In the genomic region with DNA sequence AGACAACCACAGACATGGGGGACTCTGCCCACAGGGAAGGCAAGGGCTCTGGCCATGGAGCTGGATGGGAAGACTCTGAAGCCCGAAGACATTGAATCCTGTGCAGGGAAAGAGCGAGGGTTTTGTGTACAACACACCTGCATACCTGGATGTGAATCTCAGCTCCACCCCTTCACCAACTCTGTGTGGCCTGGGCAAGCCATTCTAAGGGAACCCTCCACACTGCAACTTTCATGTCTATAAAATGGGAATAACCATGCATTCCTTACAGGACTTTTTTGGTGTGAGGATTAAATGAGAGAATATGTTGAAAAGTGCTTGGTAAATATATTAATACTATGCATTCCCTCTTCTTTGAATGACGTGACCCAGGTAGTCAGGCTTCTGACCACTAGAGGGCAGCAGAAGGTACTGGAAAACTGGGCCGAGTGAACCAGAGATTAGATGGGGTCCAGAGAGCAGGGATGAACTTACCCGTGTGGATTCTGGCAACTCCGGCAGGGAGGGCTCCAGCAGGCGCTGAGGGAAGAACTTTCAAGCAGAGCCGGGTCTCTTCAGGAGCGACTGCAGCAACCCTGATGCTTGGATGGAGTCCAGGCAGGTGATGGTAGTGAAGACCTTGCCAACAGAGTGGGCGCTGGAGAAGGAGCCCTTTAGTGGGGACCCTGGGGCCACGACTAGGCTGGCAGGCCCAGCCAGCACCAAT, we compare ENCODE assay signal across 8 cellular contexts. TPM values are rescaled to one million over a fixed set of nuclear protein-coding genes. Genes with fewer than 3 reads are reported as not detected.
A peak's percentile ranks its signal among the peaks of the same experiment; 100 is the strongest.
DNase-seq lines count a peak whose midpoint lies in the region; ATAC-seq and TF ChIP-seq lines count a peak whose summit lies in the region.

No MANE protein-coding gene starts in this region.

- CTCF ChIA-PET in activated CD8-positive, alpha-beta T cell treated with anti-CD3 and anti-CD28 coated beads for 36 hours (lab: Charles Lee), result interaction anchor here (0.6 to 7.2 kb wide), 9 partner anchors 8 to 126 kb away, joined by 3 to 46 read pairs (median 6); no protein-coding TSS in a partner anchor

- peak overlapping the region; percentile 83 for H2BK5ac ChIP-seq in mesendoderm (ENCODE audit: low read length)

- H2BK15ac ChIP-seq in mesendoderm (replicated peaks; ENCODE audit: low read depth), result peak overlapping the region; percentile 47

- ATAC-seq in HG03442 (IDR thresholded peaks at IDR 0.05; ENCODE audit: unreplicated experiment), result peak; percentile 44
- peak; percentile 83 for ATAC-seq in activated CD8-positive, alpha-beta T cell treated with anti-CD3 and anti-CD28 coated beads for 36 hours
- ATAC-seq in HG02763 (IDR thresholded peaks at IDR 0.05; ENCODE audit: unreplicated experiment), result no peak

- POLR2A ChIA-PET in activated CD8-positive, alpha-beta T cell treated with anti-CD3 and anti-CD28 coated beads for 36 hours (lab: Charles Lee), result interaction anchor here (1.1 kb wide), 1 partner anchor 9 kb away, joined by 4 read pairs; no protein-coding TSS in a partner anchor

- H3K4me1 ChIP-seq in endodermal cell (ENCODE audit: control insufficient read depth, insufficient read depth, low read length) (peaks cover 17% of the 10 kb centered on the region), mesendoderm (ENCODE audit: control insufficient read depth, low read depth, low read length) (peaks cover 23% of the 10 kb centered on the region)

- H3K27ac ChIP-seq in endodermal cell (ENCODE audit: low read depth, low read length), result peak overlapping the region; percentile 19
- H3K27ac ChIP-seq in mesendoderm (ENCODE audit: low read depth, low read length), result peak overlapping the region; percentile 72

- H3K23ac ChIP-seq in mesendoderm (ENCODE audit: low read length), result no peak overlapping the region

- no peak overlapping the region for H3K27ac Mint-ChIP-seq in activated CD8-positive, alpha-beta T cell treated with anti-CD3 and anti-CD28 coated beads for 36 hours
- peak overlapping the region; percentile 96 for H3K27ac Mint-ChIP-seq in endodermal cell

- H4K5ac ChIP-seq in mesendoderm (ENCODE audit: low read length), result no peak overlapping the region

- H3K4me2 ChIP-seq in mesendoderm (ENCODE audit: low read length), result peak overlapping the region; percentile 27

- peak overlapping the region; percentile 77 for H3K18ac ChIP-seq in mesendoderm (ENCODE audit: low read length)

- intact Hi-C loops in activated CD8-positive, alpha-beta T cell treated with anti-CD3 and anti-CD28 coated beads for 36 hours (cut with micrococcal nuclease), result loop anchor here (5.0 kb wide), 2 partner anchors 113 to 128 kb away; partner anchors contain the start of gene GPR37L1

- TF ChIP-seq CTCF in GM12801 (IDR thresholded peaks at IDR 0.05; ENCODE audit: extremely low read depth, insufficient read length), result peak; percentile 47
- peak; percentile 95 for TF ChIP-seq CTCF in activated CD8-positive, alpha-beta T cell treated with anti-CD3 and anti-CD28 coated beads for 36 hours (IDR thresholded peaks at IDR 0.05)
- peak; percentile 98 for TF ChIP-seq CTCF in endodermal cell (conservative IDR thresholded peaks at IDR 0.05)

- H3K79me2 ChIP-seq in mesendoderm (ENCODE audit: control insufficient read depth, insufficient read depth, low read length), result no peaks in the 10 kb centered on the region

- H2AK5ac ChIP-seq in mesendoderm (ENCODE audit: low read length), result peak overlapping the region; percentile 5

- H3K9ac ChIP-seq in endodermal cell (ENCODE audit: extremely low read depth, low read length, poor library complexity, severe bottlenecking) (no peak overlapping the region), mesendoderm (ENCODE audit: low read length) (peak overlapping the region; percentile 51)

- H3K4me3 ChIP-seq in endodermal cell (ENCODE audit: low read length), result peak overlapping the region; percentile 32
- no peak overlapping the region for H3K4me3 ChIP-seq in mesendoderm (ENCODE audit: low read length)

- H3K9me3 Mint-ChIP-seq in activated CD8-positive, alpha-beta T cell treated with anti-CD3 and anti-CD28 coated beads for 36 hours, result no peaks in the 10 kb centered on the region
- no peaks in the 10 kb centered on the region for H3K9me3 Mint-ChIP-seq in endodermal cell

- H3K4ac ChIP-seq in mesendoderm (ENCODE audit: low read depth, low read length), result peak overlapping the region; percentile 59

- peak; percentile 79 for DNase-seq in NCI-H748 (lab: John Stamatoyannopoulos, UW; ENCODE audit: unreplicated experiment)
- peak; percentile 73 for DNase-seq in activated CD8-positive, alpha-beta T cell treated with anti-CD3 and anti-CD28 coated beads for 36 hours
- DNase-seq in endodermal cell, result peak; percentile 94
- peak; percentile 93 for DNase-seq in mesendoderm
- DNase-seq in stimulated activated CD8-positive, alpha-beta memory T cell treated with anti-CD3 and anti-CD28 coated beads, Interleukin-15, amount 100 ng/mL, for 48 hours (ENCODE audit: low read depth in 2 of 2), result peak; percentile 8 to 32

- H3K4me1 Mint-ChIP-seq in activated CD8-positive, alpha-beta T cell treated with anti-CD3 and anti-CD28 coated beads for 36 hours (ENCODE audit: low read depth), result peaks cover 2% of the 10 kb centered on the region
- H3K4me1 Mint-ChIP-seq in endodermal cell, result peaks cover 44% of the 10 kb centered on the region

- no peak overlapping the region for H2BK120ac ChIP-seq in mesendoderm (ENCODE audit: low read depth, low read length)

- no peaks in the 10 kb centered on the region for H3K27me3 Mint-ChIP-seq in activated CD8-positive, alpha-beta T cell treated with anti-CD3 and anti-CD28 coated beads for 36 hours
- no peaks in the 10 kb centered on the region for H3K27me3 Mint-ChIP-seq in endodermal cell (ENCODE audit: insufficient read depth)

- no peaks in the 10 kb centered on the region for H3K9me3 ChIP-seq in endodermal cell (ENCODE audit: control insufficient read depth, low read length)

- H3K4me3 Mint-ChIP-seq in activated CD8-positive, alpha-beta T cell treated with anti-CD3 and anti-CD28 coated beads for 36 hours, result no peak overlapping the region
- H3K4me3 Mint-ChIP-seq in endodermal cell, result peak overlapping the region; percentile 69

- H3K36me3 ChIP-seq in endodermal cell (ENCODE audit: control insufficient read depth, insufficient read depth, low read length) (peaks cover 17% of the 10 kb centered on the region), mesendoderm (ENCODE audit: control insufficient read depth, insufficient read depth, low read length) (peaks cover 4% of the 10 kb centered on the region)

- H3K27me3 ChIP-seq in endodermal cell (ENCODE audit: control insufficient read depth, insufficient read depth, low read length, poor library complexity, severe bottlenecking) (no peaks in the 10 kb centered on the region), mesendoderm (ENCODE audit: insufficient read depth, low read length, poor library complexity) (no peaks in the 10 kb centered on the region)

- peaks cover 13% of the 10 kb centered on the region for H3K36me3 Mint-ChIP-seq in activated CD8-positive, alpha-beta T cell treated with anti-CD3 and anti-CD28 coated beads for 36 hours (ENCODE audit: low read depth)
- H3K36me3 Mint-ChIP-seq in endodermal cell (ENCODE audit: low read depth), result peaks cover 27% of the 10 kb centered on the region

- peaks cover 2% of the 10 kb centered on the region for H3K79me1 ChIP-seq in mesendoderm (ENCODE audit: low read length)

- 12 to 24% methylated on average over 9 to 11 of the region's 11 CpGs for WGBS in endodermal cell (ENCODE audit: insufficient coverage in 1 of 2, insufficient read length in 1 of 2), 2 experiments
- no CpG with 5 or more reads among the region's 11 CpGs for WGBS in mesendoderm (ENCODE audit: extremely low coverage, insufficient coverage, low lambda C conversion rate)

- H4K8ac ChIP-seq in mesendoderm (ENCODE audit: low read depth, low read length), result no peak overlapping the region

- peak overlapping the region; percentile 72 for H3K56ac ChIP-seq in mesendoderm (ENCODE audit: low read length)

RNA-seq across cellular contexts. Expression of gene ELF3, which starts 0.9 kb away (rescaled TPM):
- under 1 TPM; 0.25 to 0.27 TPM for total RNA-seq in activated CD8-positive, alpha-beta T cell treated with anti-CD3 and anti-CD28 coated beads for 36 hours
- total RNA-seq in endodermal cell, result 10 to 100 TPM; 11.8 to 13.2 TPM
- 2.4 TPM for polyA plus RNA-seq in endodermal cell (2013, experiment 1 of 2)
- polyA plus RNA-seq in endodermal cell (2013, experiment 2 of 2), result 2.5 TPM
- 5.0 TPM for polyA plus RNA-seq in mesendoderm (2013, experiment 1 of 2)
- polyA plus RNA-seq in mesendoderm (2013, experiment 2 of 2), result 5.0 TPM

RNA-seq across cellular contexts. Expression of gene RNPEP, which starts 27.0 kb away (rescaled TPM):
- total RNA-seq in activated CD8-positive, alpha-beta T cell treated with anti-CD3 and anti-CD28 coated beads for 36 hours, result 10 to 100 TPM; 37.8 to 39.5 TPM
- total RNA-seq in endodermal cell, result 10 to 100 TPM; 46.6 to 73.5 TPM
- 46.5 TPM for polyA plus RNA-seq in endodermal cell (2013, experiment 1 of 2)
- polyA plus RNA-seq in endodermal cell (2013, experiment 2 of 2), result 49.5 TPM
- 27.2 TPM for polyA plus RNA-seq in mesendoderm (2013, experiment 1 of 2)
- polyA plus RNA-seq in mesendoderm (2013, experiment 2 of 2), result 27.8 TPM

RNA-seq across cellular contexts. Expression of gene TIMM17A, which starts 54.2 kb away (rescaled TPM):
- 10 to 100 TPM; 75.8 to 76.8 TPM for total RNA-seq in activated CD8-positive, alpha-beta T cell treated with anti-CD3 and anti-CD28 coated beads for 36 hours
- 10 to 100 TPM; 41.7 to 47.4 TPM for total RNA-seq in endodermal cell
- polyA plus RNA-seq in endodermal cell (2013, experiment 1 of 2), result 47.7 TPM
- polyA plus RNA-seq in endodermal cell (2013, experiment 2 of 2), result 46.4 TPM
- 52.3 TPM for polyA plus RNA-seq in mesendoderm (2013, experiment 1 of 2)
- polyA plus RNA-seq in mesendoderm (2013, experiment 2 of 2), result 50.5 TPM

Comparison
In these comparisons a context has a peak if more than half of its experiments do, and no peak if none do; other contexts are left out.
1. CTCF ChIP-seq: peak in every context shown above with its lines; median percentile 98 in endodermal cell; 95 in activated CD8-positive, alpha-beta T cell treated with anti-CD3 and anti-CD28 coated beads for 36 hours; 47 in GM12801.
2. DNase-seq: peak in every context shown above with its lines; median percentile 94 in endodermal cell; 93 in mesendoderm; 79 in NCI-H748; 73 in activated CD8-positive, alpha-beta T cell treated with anti-CD3 and anti-CD28 coated beads for 36 hours; 20 in stimulated activated CD8-positive, alpha-beta memory T cell treated with anti-CD3 and anti-CD28 coated beads, Interleukin-15, amount 100 ng/mL, for 48 hours.
3. RNA of gene ELF3, which starts 0.9 kb away (total RNA-seq): 11.8 to 13.2 TPM in endodermal cell; 0.25 to 0.27 TPM in activated CD8-positive, alpha-beta T cell treated with anti-CD3 and anti-CD28 coated beads for 36 hours; every median in the first group is over 10 times any median in the second.